1 cellular context compared by ENCODE assay signal in the genomic region with DNA sequence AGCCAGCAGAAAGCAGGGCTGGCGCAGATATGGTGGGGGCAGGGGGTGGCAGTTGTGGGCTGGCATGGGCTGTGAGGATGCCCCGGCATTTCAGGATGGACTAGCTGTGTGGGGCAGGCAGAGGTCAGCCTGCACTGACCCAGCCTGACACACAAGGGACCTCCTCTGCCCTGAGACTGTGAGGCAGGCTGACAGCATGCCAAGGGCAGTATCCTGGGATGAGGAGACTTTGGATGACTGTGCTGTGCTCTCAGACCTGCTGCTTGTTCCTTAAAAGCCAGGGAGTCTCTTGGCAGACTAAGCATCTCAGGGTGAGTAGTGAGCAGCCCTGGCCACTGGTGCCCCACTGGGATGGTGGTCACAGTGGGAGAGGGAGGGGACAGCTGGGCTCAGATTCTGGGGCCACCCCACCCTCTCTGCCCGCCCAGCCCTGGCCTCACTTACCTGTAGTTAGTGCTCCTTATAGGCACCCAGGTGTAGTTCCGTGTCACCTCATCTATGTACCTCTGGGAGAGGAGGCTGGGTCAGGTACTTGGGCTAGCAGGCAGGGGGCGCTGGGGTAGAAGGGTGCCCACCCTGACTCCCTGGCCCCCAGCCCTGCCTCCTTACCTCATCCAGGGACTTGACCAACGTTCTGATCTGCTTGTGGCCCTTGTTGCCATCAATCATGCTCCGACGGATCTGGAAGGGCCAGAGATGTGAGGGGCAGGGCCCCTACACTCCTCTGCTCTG.
TF ChIP-seq lines count a peak whose summit lies in the region.

No MANE protein-coding gene starts in this region.

TF ChIP-seq in HepG2, 621 proteins besides CTCF, POLR2A, EP300 and RAD21:
- no peak for TF ChIP-seq SIX1 (CRISPR knock-in tag; IDR thresholded peaks at IDR 0.05; ENCODE audit: borderline replicate concordance)
- no peak for TF ChIP-seq AKAP8 (CRISPR knock-in tag; IDR thresholded peaks at IDR 0.05)
- no peak for TF ChIP-seq TOPORS (CRISPR knock-in tag; IDR thresholded peaks at IDR 0.05)
TF ChIP-seq in HepG2: peak in this region for 0.
